In the genomic region with DNA sequence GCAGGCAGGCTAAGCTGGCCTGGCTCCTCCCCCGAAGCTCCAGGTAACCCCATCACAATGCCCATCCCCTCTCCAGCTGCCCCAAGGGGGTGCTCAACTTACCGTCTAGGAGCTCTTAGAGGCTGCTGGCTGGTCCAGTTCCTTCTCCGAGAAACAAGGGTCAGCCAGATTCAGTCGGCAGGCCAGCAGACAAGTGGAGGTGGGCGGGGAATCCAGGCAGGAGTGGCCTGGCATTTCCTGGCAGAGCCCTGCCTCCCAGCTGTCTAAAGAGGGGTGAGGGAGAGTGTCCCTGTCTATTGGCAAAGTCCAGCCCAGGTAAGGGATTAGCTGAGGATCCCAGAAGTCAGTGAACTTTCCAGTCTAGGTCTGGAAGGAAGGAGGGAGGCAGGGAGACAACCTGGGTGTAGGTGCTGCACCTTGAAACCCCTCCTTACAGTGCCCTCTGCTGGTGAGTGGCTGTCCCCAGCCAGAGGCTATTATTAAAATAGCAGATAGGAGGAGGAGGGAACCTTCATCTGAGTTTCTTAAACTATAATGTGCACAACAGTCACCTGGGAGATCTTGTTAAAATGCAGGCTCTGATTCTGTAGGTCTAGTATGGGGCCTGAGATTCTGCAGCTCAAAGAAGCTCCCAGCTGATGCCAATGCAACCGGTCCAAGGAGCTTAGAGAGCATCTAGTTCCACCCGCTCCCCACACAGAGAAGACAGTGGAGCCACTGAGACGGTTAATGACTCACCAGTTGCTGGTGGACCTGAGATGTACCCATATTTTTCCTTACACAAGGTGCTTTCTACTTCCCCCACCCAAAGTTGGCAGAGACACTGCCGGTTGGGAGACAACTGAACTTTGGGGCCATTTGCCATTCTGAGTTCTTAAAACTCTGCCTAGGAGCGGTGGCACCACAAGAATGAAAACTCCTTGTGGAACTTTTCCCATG, we compare ENCODE assay signal across 8 cellular contexts. TPM values are rescaled to one million over a fixed set of nuclear protein-coding genes. Genes with fewer than 3 reads are reported as not detected.
A peak's percentile ranks its signal among the peaks of the same experiment; 100 is the strongest.
DNase-seq lines count a peak whose midpoint lies in the region; ATAC-seq, FAIRE-seq and TF ChIP-seq lines count a peak whose summit lies in the region.

A gene with protein sequence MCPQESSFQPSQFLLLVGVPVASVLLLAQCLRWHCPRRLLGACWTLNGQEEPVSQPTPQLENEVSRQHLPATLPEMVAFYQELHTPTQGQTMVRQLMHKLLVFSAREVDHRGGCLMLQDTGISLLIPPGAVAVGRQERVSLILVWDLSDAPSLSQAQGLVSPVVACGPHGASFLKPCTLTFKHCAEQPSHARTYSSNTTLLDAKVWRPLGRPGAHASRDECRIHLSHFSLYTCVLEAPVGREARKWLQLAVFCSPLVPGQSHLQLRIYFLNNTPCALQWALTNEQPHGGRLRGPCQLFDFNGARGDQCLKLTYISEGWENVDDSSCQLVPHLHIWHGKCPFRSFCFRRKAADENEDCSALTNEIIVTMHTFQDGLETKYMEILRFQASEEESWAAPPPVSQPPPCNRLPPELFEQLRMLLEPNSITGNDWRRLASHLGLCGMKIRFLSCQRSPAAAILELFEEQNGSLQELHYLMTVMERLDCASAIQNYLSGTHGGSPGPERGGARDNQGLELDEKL (minus strand): TSS at position 162 of the 939 bp plus-strand sequence. CDS start 4,147 bp downstream, outside the sequence.

- H3K4me1 Mint-ChIP-seq in CD4-positive, alpha-beta T cell (ENCODE audit: low read depth): peaks cover 6% of the 10 kb centered on the region

- no peaks in the 10 kb centered on the region for H3K9me3 Mint-ChIP-seq in CD4-positive, alpha-beta T cell

- H3K4me3 ChIP-seq in HAP-1 (no peak within 1 kb of the TSS), left ventricle myocardium inferior (no peak within 1 kb of the TSS)

- H3K4me3 Mint-ChIP-seq in CD4-positive, alpha-beta T cell: no peak within 1 kb of the TSS

- peaks cover 4% of the 10 kb centered on the region for H3K36me3 Mint-ChIP-seq in CD4-positive, alpha-beta T cell (ENCODE audit: low read depth)

- peak; percentile 71 for TF ChIP-seq CTCF in CD4-positive, alpha-beta T cell (IDR thresholded peaks at IDR 0.05)
- peak; percentile 77 for TF ChIP-seq CTCF in left ventricle myocardium inferior (IDR thresholded peaks at IDR 0.05; ENCODE audit: borderline replicate concordance)

- POLR2A ChIA-PET in CD4-positive, alpha-beta T cell (lab: Charles Lee): interaction anchor here (0.9 kb wide), 1 partner anchor 11 kb away, joined by 3 read pairs; no protein-coding TSS in a partner anchor

- H3K27ac Mint-ChIP-seq in CD4-positive, alpha-beta T cell: no peak within 1 kb of the TSS

- CTCF ChIA-PET in CD4-positive, alpha-beta T cell (lab: Charles Lee): interaction anchor here (0.9 kb wide), 1 partner anchor 11 kb away, joined by 5 read pairs; no protein-coding TSS in a partner anchor

- no peaks in the 10 kb centered on the region for H3K27me3 ChIP-seq in CD4-positive, alpha-beta T cell (ENCODE audit: control insufficient read depth, insufficient read depth, low read length)
- H3K27me3 ChIP-seq in HAP-1 (ENCODE audit: low read depth) (no peaks in the 10 kb centered on the region; the same call in 1 of the 2 replicates), left ventricle myocardium inferior (ENCODE audit: low read depth) (no peaks in the 10 kb centered on the region)

- H3K4me1 ChIP-seq in HAP-1 (no peaks in the 10 kb centered on the region), left ventricle myocardium inferior (peaks cover 7% of the 10 kb centered on the region)

- no peak for FAIRE-seq in RCC 7860 (lab: Jason Lieb, UNC)

- no peaks in the 10 kb centered on the region for H3K36me3 ChIP-seq in HAP-1 (replicated peaks)
- no peaks in the 10 kb centered on the region for H3K36me3 ChIP-seq in left ventricle myocardium inferior

- DNase-seq in CD4-positive, alpha-beta T cell: peak; percentile 30 to 53 (median 44)
- DNase-seq in HAP-1 (ENCODE audit: low spot score in 2 of 2): peak; percentile 26 to 80
- peak; percentile 47 for DNase-seq in RCC 7860 (ENCODE audit: low spot score)
- peak; percentile 60 for DNase-seq in activated naive CD4-positive, alpha-beta T cell treated with anti-CD3 and anti-CD28 coated beads, Interleukin-2, amount 50 U/mL, for 16 hours
- no peak for DNase-seq in left ventricle myocardium inferior
- DNase-seq in stimulated activated CD4-positive, alpha-beta T cell treated with anti-CD3 and anti-CD28 coated beads, Interleukin-15, amount 100 ng/mL, for 48 hours (ENCODE audit: low read depth in 2 of 2): peak; percentile 31 to 43
- no peak for DNase-seq in epidermal melanocyte (ENCODE audit: insufficient read length, low spot score)

- intact Hi-C loops in CD4-positive, alpha-beta T cell (cut with DNase I, micrococcal nuclease): loop anchor here (1.0 to 10.0 kb wide), 2 partner anchors 33 to 1175 kb away; no protein-coding TSS in a partner anchor
- intact Hi-C loops in left ventricle myocardium inferior (cut with micrococcal nuclease): no loop called here

- no peaks in the 10 kb centered on the region for H3K9me3 ChIP-seq in CD4-positive, alpha-beta T cell (ENCODE audit: control insufficient read depth, low read length)
- H3K9me3 ChIP-seq in HAP-1: no peaks in the 10 kb centered on the region
- no peaks in the 10 kb centered on the region for H3K9me3 ChIP-seq in left ventricle myocardium inferior (replicated peaks)

- in situ Hi-C loops in HAP-1 (cut with MboI; ENCODE audit: low sequenced_read_pairs): loop anchor here (25.0 kb wide), 1 partner anchor 1702 kb away; no protein-coding TSS in a partner anchor

- no peak within 1 kb of the TSS for H3K27ac ChIP-seq in CD4-positive, alpha-beta T cell (ENCODE audit: low read depth, low read length)
- no peak within 1 kb of the TSS for H3K27ac ChIP-seq in left ventricle myocardium inferior (replicated peaks)

- ATAC-seq in CD4-positive, alpha-beta T cell (ENCODE audit: poor library complexity): peak; percentile 74
- ATAC-seq in HG03460 (IDR thresholded peaks at IDR 0.05; ENCODE audit: unreplicated experiment): no peak

- no peaks in the 10 kb centered on the region for H3K27me3 Mint-ChIP-seq in CD4-positive, alpha-beta T cell

RNA-seq across cellular contexts. Expression of the gene that starts here (rescaled TPM):
- 1 to 10 TPM; 2.5 to 2.9 TPM for total RNA-seq in CD4-positive, alpha-beta T cell
- 0.27 TPM for total RNA-seq in left ventricle myocardium inferior

Comparison
In these comparisons a context has a peak if more than half of its experiments do, and no peak if none do; other contexts are left out.
1. DNase-seq: peak in CD4-positive, alpha-beta T cell (10 of 10), HAP-1 (2 of 2), RCC 7860 (single experiment), activated naive CD4-positive, alpha-beta T cell treated with anti-CD3 and anti-CD28 coated beads, Interleukin-2, amount 50 U/mL, for 16 hours (single experiment) and stimulated activated CD4-positive, alpha-beta T cell treated with anti-CD3 and anti-CD28 coated beads, Interleukin-15, amount 100 ng/mL, for 48 hours (2 of 2); none in left ventricle myocardium inferior (single experiment) and epidermal melanocyte (single experiment).